In genomic region chr11:70568504-70569172, GRCh38 we compare ENCODE assay signal across 10 cellular contexts.
DNase-seq lines count a peak whose midpoint lies in the region; ATAC-seq and TF ChIP-seq lines count a peak whose summit lies in the region.
"Had no signal": no experiment of that assay in that cellular context is flagged by ENCODE, and none has a peak within 500 bp of the region (broad histone marks: within the 10 kb centered on the region; RNA-seq: fewer than 3 reads in every experiment).

No MANE protein-coding gene starts in this region.

- H3K4me1 ChIP-seq in A673 (ENCODE audit: insufficient read depth, low read length, poor library complexity, severe bottlenecking) (peaks cover 4% of the 10 kb centered on the region), esophagus muscularis mucosa (peaks cover 17 to 21% (median 20%) of the 10 kb centered on the region in 4 donors)

- ATAC-seq in GM21526 (IDR thresholded peaks at IDR 0.05; ENCODE audit: low FRiP score, unreplicated experiment), result no peak
- no peak for ATAC-seq in GM18502 (IDR thresholded peaks at IDR 0.05; ENCODE audit: poor library complexity, unreplicated experiment)

- no peaks in the 10 kb centered on the region for H3K27me3 ChIP-seq in A673 (replicated peaks; ENCODE audit: insufficient read depth, low read depth, low read length, poor library complexity)
- no peaks in the 10 kb centered on the region for H3K27me3 ChIP-seq in esophagus muscularis mucosa

- peak overlapping the region; percentile 78 to 97 (median 90) for H3K27ac Mint-ChIP-seq in nephron
- H3K27ac Mint-ChIP-seq: CD4-positive, alpha-beta memory T cell had no signal

- CTCF ChIA-PET in A673 (lab: Charles Lee), result interaction anchor here (0.6 kb wide), 1 partner anchor 12 kb away, joined by 3 read pairs; no protein-coding TSS in a partner anchor

- peaks cover 17% of the 10 kb centered on the region for H3K4me1 Mint-ChIP-seq in nephron

- BruUV-seq in A673 (replicated peaks; lab: Mats Ljungman, UMichigan), result no TSS peak

- TF ChIP-seq EP300 in esophagus muscularis mucosa (IDR thresholded peaks at IDR 0.05), result no peak

- H3K27ac ChIP-seq in A673 (ENCODE audit: low read depth, low read length, poor library complexity, severe bottlenecking), result peak overlapping the region; percentile 7
- peak overlapping the region; percentile 40 to 76 (median 64) for H3K27ac ChIP-seq in esophagus muscularis mucosa (replicated peaks in 1 of 4)

- no peaks in the 10 kb centered on the region for H3K9me3 Mint-ChIP-seq in nephron

- H3K9me3 ChIP-seq in A673 (ENCODE audit: low read depth, low read length, poor library complexity, severe bottlenecking) (no peaks in the 10 kb centered on the region), esophagus muscularis mucosa (no peaks in the 10 kb centered on the region)

- TF ChIP-seq POLR2A in esophagus muscularis mucosa (IDR thresholded peaks at IDR 0.05; ENCODE audit: low read depth), result no peak

- TF ChIP-seq CTCF in A673 (conservative IDR thresholded peaks at IDR 0.05; ENCODE audit: low read depth, low read length), result no peak
- peak in 2 of 3 experiments; percentile 12 to 56 for TF ChIP-seq CTCF in esophagus muscularis mucosa (IDR thresholded peaks at IDR 0.05)
- TF ChIP-seq CTCF in nephron (IDR thresholded peaks at IDR 0.05; ENCODE audit: unreplicated experiment in 3 of 3), result peak; percentile 23 to 42 (median 36)
- TF ChIP-seq CTCF in GM20000 (IDR thresholded peaks at IDR 0.05; ENCODE audit: extremely low read depth, missing control alignments), result no peak

- 58% methylated on average over 6 of the region's 16 CpGs for WGBS in esophagus muscularis mucosa

- no peaks in the 10 kb centered on the region for H3K36me3 Mint-ChIP-seq in nephron (ENCODE audit: low read depth)
- H3K36me3 Mint-ChIP-seq: CD4-positive, alpha-beta memory T cell had no signal

- H3K4me3 ChIP-seq in A673 (ENCODE audit: low read depth, low read length, poor library complexity, severe bottlenecking) (peak overlapping the region; percentile 34), esophagus muscularis mucosa (peak overlapping the region; percentile 48 to 59 (median 52))

- H3K4me3 Mint-ChIP-seq in nephron, result peak overlapping the region; percentile 50 to 82 (median 77)

- intact Hi-C loops in A673 (cut with micrococcal nuclease; ENCODE audit: unreplicated experiment), result no loop called here
- intact Hi-C loops in esophagus muscularis mucosa (cut with DNase I), result no loop called here

- POLR2A ChIA-PET in A673 (lab: Charles Lee; ENCODE audit: low non-redundant PET), result no interaction called here

- peak; percentile 25 for DNase-seq in A673 (ENCODE audit: low spot score)
- peak; percentile 24 for DNase-seq in NCI-H69 (lab: John Stamatoyannopoulos, UW)
- no peak for DNase-seq in esophagus muscularis mucosa (ENCODE audit: extremely low spot score)
- no peak for DNase-seq in GM20000 (ENCODE audit: low spot score)
- DNase-seq in NCI-H146 (lab: John Stamatoyannopoulos, UW), result no peak
- DNase-seq: CD4-positive, alpha-beta memory T cell; SHP77 treated with DMSO at 0.1 percent for 48 hours had no signal

- H3K36me3 ChIP-seq in A673 (ENCODE audit: insufficient read depth, low read length, poor library complexity, severe bottlenecking) (no peaks in the 10 kb centered on the region), esophagus muscularis mucosa (no peaks in the 10 kb centered on the region)

- no peaks in the 10 kb centered on the region for H3K27me3 Mint-ChIP-seq in nephron (ENCODE audit: low read depth)

Comparison
In these comparisons a context has a peak if more than half of its experiments do, and no peak if none do; other contexts are left out.
1. DNase-seq: peak in A673 (single experiment) and NCI-H69 (single experiment); none in esophagus muscularis mucosa (single experiment), GM20000 (single experiment) and NCI-H146 (single experiment).
2. CTCF ChIP-seq: peak in esophagus muscularis mucosa (2 of 3) and nephron (3 of 3); none in A673 (single experiment) and GM20000 (single experiment).